15 cellular contexts compared by ENCODE assay signal in genomic region chr3:157573281-157573680, GRCh38.
A peak's percentile ranks its signal among the peaks of the same experiment; 100 is the strongest.
DNase-seq lines count a peak whose midpoint lies in the region; TF ChIP-seq lines count a peak whose summit lies in the region.
"Had no signal": no experiment of that assay in that cellular context is flagged by ENCODE, and none has a peak within 500 bp of the region (broad histone marks: within the 10 kb centered on the region; RNA-seq: fewer than 3 reads in every experiment).

No MANE protein-coding gene starts in this region.

- H3F3A ChIP-seq in smooth muscle cell (ENCODE audit: low read depth), result peaks cover 12% of the 10 kb centered on the region

- H3K9me3 ChIP-seq in smooth muscle cell (replicated peaks; ENCODE audit: low read depth), result no peaks in the 10 kb centered on the region
- no peaks in the 10 kb centered on the region for H3K9me3 ChIP-seq in HAP-1
- H3K9me3 ChIP-seq: BE2C, body of pancreas, thoracic aorta had no signal

- DNase-seq in EH (ENCODE audit: low read depth) (peak; percentile 89), NCI-H226 (peak; percentile 82), fibroblast of gingiva (ENCODE audit: low read depth) (peak; percentile 85), smooth muscle cell (lab: John Stamatoyannopoulos, UW; ENCODE audit: unreplicated experiment) (no peak), HAP-1 (ENCODE audit: low spot score in 2 of 2) (no peak), GM20000 (ENCODE audit: low spot score) (no peak)
- DNase-seq in activated naive CD4-positive, alpha-beta T cell (lab: John Stamatoyannopoulos, UW), result no peak
- DNase-seq: activated naive CD4-positive, alpha-beta T cell treated with anti-CD3 and anti-CD28 coated beads, Interleukin-2, amount 50 U/mL, for 16 hours; effector memory CD8-positive, alpha-beta T cell; H9; SIG-M5 had no signal

- H3K4me2 ChIP-seq in smooth muscle cell, result peak overlapping the region; percentile 52

- H3K4me3 ChIP-seq in smooth muscle cell (no peak overlapping the region), HAP-1 (no peak overlapping the region)
- H3K4me3 ChIP-seq: body of pancreas, thoracic aorta had no signal

- WGBS in smooth muscle cell (ENCODE audit: low lambda C conversion rate), result 14% methylated on average over 1 of the region's 1 CpG

- no peaks in the 10 kb centered on the region for H4K20me1 ChIP-seq in smooth muscle cell (ENCODE audit: low read depth)

- no peak for TF ChIP-seq CTCF in smooth muscle cell (IDR thresholded peaks at IDR 0.05; ENCODE audit: borderline replicate concordance, insufficient read depth, poor library complexity, severe bottlenecking)
- no peak for TF ChIP-seq CTCF in GM20000 (IDR thresholded peaks at IDR 0.05; ENCODE audit: extremely low read depth, missing control alignments)

- H3K9ac ChIP-seq in smooth muscle cell (ENCODE audit: low read depth), result no peak overlapping the region

- peak overlapping the region; percentile 53 for H3K27ac ChIP-seq in smooth muscle cell (ENCODE audit: low read depth)
- H3K27ac ChIP-seq: HL-60, thoracic aorta had no signal

- H3K27me3 ChIP-seq in smooth muscle cell (ENCODE audit: low read depth), result peaks cover 14% of the 10 kb centered on the region
- H3K27me3 ChIP-seq in HAP-1 (ENCODE audit: low read depth), result peaks cover 6% of the 10 kb centered on the region; the same call in 1 of the 2 replicates
- H3K27me3 ChIP-seq: BE2C, body of pancreas had no signal

- in situ Hi-C loops in HAP-1 (cut with MboI; ENCODE audit: low sequenced_read_pairs), result no loop called here

- no peaks in the 10 kb centered on the region for H3K36me3 ChIP-seq in smooth muscle cell (ENCODE audit: low read depth)
- no peaks in the 10 kb centered on the region for H3K36me3 ChIP-seq in HAP-1 (replicated peaks)
- H3K36me3 ChIP-seq: BE2C, thoracic aorta had no signal

- no peaks in the 10 kb centered on the region for H3K79me2 ChIP-seq in smooth muscle cell (ENCODE audit: low read depth)

- H3K4me1 ChIP-seq in smooth muscle cell (ENCODE audit: low read depth) (no peaks in the 10 kb centered on the region), HAP-1 (no peaks in the 10 kb centered on the region)
- H3K4me1 ChIP-seq: BE2C, body of pancreas had no signal

- H2AFZ ChIP-seq in smooth muscle cell (ENCODE audit: low read depth), result no peak overlapping the region

Comparison
In these comparisons a context has a peak if more than half of its experiments do, and no peak if none do; other contexts are left out.
1. DNase-seq: peak in EH (single experiment), NCI-H226 (single experiment) and fibroblast of gingiva (single experiment); none in smooth muscle cell (single experiment), HAP-1 (0 of 2), activated naive CD4-positive, alpha-beta T cell (0 of 4) and GM20000 (single experiment).